In genomic region chr20:61608275-61609085, GRCh38 we compare ENCODE assay signal across 14 cellular contexts.
DNase-seq lines count a peak whose midpoint lies in the region; ATAC-seq and TF ChIP-seq lines count a peak whose summit lies in the region.
"Had no signal": no experiment of that assay in that cellular context is flagged by ENCODE, and none has a peak within 500 bp of the region (broad histone marks: within the 10 kb centered on the region; RNA-seq: fewer than 3 reads in every experiment).

No MANE protein-coding gene starts in this region.

- POLR2A ChIA-PET in MCF 10A (lab: Yijun Ruan, JAX) (no interaction called here), PC-3 (lab: Charles Lee; ENCODE audit: unreplicated experiment) (no interaction called here)

- ATAC-seq in PC-3 (no peak), HG03460 (IDR thresholded peaks at IDR 0.05; ENCODE audit: unreplicated experiment) (no peak)

- H3K9ac ChIP-seq in PC-3 (ENCODE audit: low read length), result no peak overlapping the region

- H3K27me3 ChIP-seq in breast epithelium (peaks cover 0 to 11% of the 10 kb centered on the region in 2 donors), PC-3 (ENCODE audit: low read length) (peaks cover 4% of the 10 kb centered on the region; the same call in 1 of the 2 replicates), thyroid gland (no peaks in the 10 kb centered on the region), transverse colon (peaks cover 5% of the 10 kb centered on the region)
- H3K27me3 ChIP-seq: adrenal gland, pancreas, SJSA1 had no signal

- H2AFZ ChIP-seq in PC-3 (ENCODE audit: low read length), result no peak overlapping the region

- H3K4me3 ChIP-seq in breast epithelium, result no peak overlapping the region
- no peak overlapping the region for H3K4me3 ChIP-seq in PC-3 (ENCODE audit: low read length)
- no peak overlapping the region for H3K4me3 ChIP-seq in thyroid gland (replicated peaks in 1 of 3)
- no peak overlapping the region for H3K4me3 ChIP-seq in transverse colon
- H3K4me3 ChIP-seq: adrenal gland, pancreas, SJSA1, thoracic aorta had no signal

- H3K36me3 ChIP-seq in breast epithelium (no peaks in the 10 kb centered on the region), PC-3 (ENCODE audit: low read depth, low read length) (no peaks in the 10 kb centered on the region), thyroid gland (no peaks in the 10 kb centered on the region), transverse colon (no peaks in the 10 kb centered on the region)
- H3K36me3 ChIP-seq: adrenal gland, pancreas, SJSA1, thoracic aorta had no signal

- H3K4me1 Mint-ChIP-seq in MCF 10A (ENCODE audit: insufficient read depth, unreplicated experiment), result no peaks in the 10 kb centered on the region

- DNase-seq in MCF 10A (ENCODE audit: unreplicated experiment) (peak; percentile 11), breast epithelium (ENCODE audit: low spot score in 2 of 2) (no peak), PC-3 (peak; percentile 30), erythroblast (lab: John Stamatoyannopoulos, UW) (peak; percentile 6 to 16), thyroid gland (peak; percentile 16 to 46), mucosa of gallbladder (ENCODE audit: low spot score) (no peak), transverse colon (no peak)
- DNase-seq: adrenal gland, NCI-H2029 treated with DMSO at 0.1 percent for 48 hours had no signal

- no peaks in the 10 kb centered on the region for H3K36me3 Mint-ChIP-seq in MCF 10A (ENCODE audit: insufficient read depth, unreplicated experiment)

- no peak overlapping the region for H3K4me2 ChIP-seq in PC-3 (ENCODE audit: low read length)

- TF ChIP-seq CTCF in MCF 10A (IDR thresholded peaks at IDR 0.05; ENCODE audit: unreplicated experiment) (no peak), breast epithelium (IDR thresholded peaks at IDR 0.05) (no peak), PC-3 (conservative IDR thresholded peaks at IDR 0.05; ENCODE audit: low read depth, low read length) (no peak), thyroid gland (IDR thresholded peaks at IDR 0.05) (no peak), transverse colon (IDR thresholded peaks at IDR 0.05) (no peak)

- H3K27me3 Mint-ChIP-seq in MCF 10A (ENCODE audit: insufficient read depth, unreplicated experiment), result no peaks in the 10 kb centered on the region

- H3K9me2 ChIP-seq in PC-3 (replicated peaks; ENCODE audit: low read length), result no peaks in the 10 kb centered on the region

- TF ChIP-seq POLR2A in breast epithelium (IDR thresholded peaks at IDR 0.05) (no peak), erythroblast (IDR thresholded peaks at IDR 0.05; ENCODE audit: low read length) (no peak), thyroid gland (IDR thresholded peaks at IDR 0.05) (no peak), transverse colon (IDR thresholded peaks at IDR 0.05) (no peak)

- H3K9me3 ChIP-seq in breast epithelium (peaks cover under 1 to 13% of the 10 kb centered on the region in 2 donors), PC-3 (ENCODE audit: low read length) (no peaks in the 10 kb centered on the region), thyroid gland (no peaks in the 10 kb centered on the region), transverse colon (no peaks in the 10 kb centered on the region)
- H3K9me3 ChIP-seq: adrenal gland, pancreas, SJSA1, thoracic aorta had no signal

- CTCF ChIA-PET in MCF 10A (lab: Yijun Ruan, JAX), result interaction anchor here (1.0 kb wide), 1 partner anchor 26 kb away, joined by 4 read pairs; no protein-coding TSS in a partner anchor
- CTCF ChIA-PET in PC-3 (lab: Charles Lee), result no interaction called here

- H3K4me1 ChIP-seq in breast epithelium, result no peaks in the 10 kb centered on the region
- H3K4me1 ChIP-seq in PC-3 (ENCODE audit: insufficient read depth, low read length), result no peaks in the 10 kb centered on the region
- H3K4me1 ChIP-seq in thyroid gland, result no peaks in the 10 kb centered on the region
- no peaks in the 10 kb centered on the region for H3K4me1 ChIP-seq in transverse colon
- H3K4me1 ChIP-seq: adrenal gland, pancreas, SJSA1 had no signal

- H3K4me3 Mint-ChIP-seq in MCF 10A (ENCODE audit: unreplicated experiment), result no peak overlapping the region

- H3F3A ChIP-seq in PC-3 (ENCODE audit: low read length, unreplicated experiment), result no peaks in the 10 kb centered on the region

- H3K9me3 Mint-ChIP-seq in MCF 10A (ENCODE audit: unreplicated experiment), result no peaks in the 10 kb centered on the region

- H3K27ac Mint-ChIP-seq in MCF 10A (ENCODE audit: low read depth, unreplicated experiment), result no peak overlapping the region

- H3K27ac ChIP-seq in breast epithelium (no peak overlapping the region), PC-3 (ENCODE audit: low read length) (no peak overlapping the region), thyroid gland (no peak overlapping the region), transverse colon (no peak overlapping the region)
- H3K27ac ChIP-seq: adrenal gland, epithelial cell of prostate, pancreas, SJSA1, thoracic aorta had no signal

- intact Hi-C loops in MCF 10A (cut with micrococcal nuclease), result no loop called here
- intact Hi-C loops in breast epithelium (cut with DNase I; ENCODE audit: low total_unique reads), result no loop called here
- intact Hi-C loops in PC-3 (cut with micrococcal nuclease), result no loop called here
- intact Hi-C loops in thyroid gland (cut with DNase I), result no loop called here
- intact Hi-C loops in transverse colon (cut with DNase I; ENCODE audit: low total_unique reads), result no loop called here

- BruUV-seq in MCF 10A (replicated peaks; lab: Mats Ljungman, UMichigan), result no TSS peak
- BruUV-seq in PC-3 (replicated peaks; lab: Mats Ljungman, UMichigan), result no TSS peak

- no peaks in the 10 kb centered on the region for H3K79me2 ChIP-seq in PC-3 (ENCODE audit: low read length)

- 53 to 60% methylated on average over 20 to 21 of the region's 21 CpGs for WGBS in thyroid gland, 2 donors
- 65% methylated on average over 21 of the region's 21 CpGs; no CpG with 5 or more reads in 1 of the 2 donors for WGBS in transverse colon (ENCODE audit: low coverage in 1 of 2), 2 donors

- in situ Hi-C loops in transverse colon (cut with MboI; ENCODE audit: low pct_ligation_motif_present in 1 of 4, low pct_unique_long_range_greater_than_20kb in 1 of 4, low sequenced_read_pairs in 3 of 4), result loop anchor here in 1 of 4 donors (10.0 kb wide), 1 partner anchor 56 kb away; no protein-coding TSS in a partner anchor

- TF ChIP-seq EP300 in transverse colon (IDR thresholded peaks at IDR 0.05; ENCODE audit: low read depth), result no peak

- H4K20me1 ChIP-seq in PC-3 (ENCODE audit: low read length), result no peaks in the 10 kb centered on the region

Comparison
In these comparisons a context has a peak if more than half of its experiments do, and no peak if none do; other contexts are left out.
1. DNase-seq: peak in MCF 10A (single experiment), PC-3 (single experiment), erythroblast (2 of 2) and thyroid gland (2 of 2); none in breast epithelium (0 of 2), mucosa of gallbladder (single experiment) and transverse colon (single experiment).